9 cellular contexts compared by ENCODE assay signal in the genomic region with DNA sequence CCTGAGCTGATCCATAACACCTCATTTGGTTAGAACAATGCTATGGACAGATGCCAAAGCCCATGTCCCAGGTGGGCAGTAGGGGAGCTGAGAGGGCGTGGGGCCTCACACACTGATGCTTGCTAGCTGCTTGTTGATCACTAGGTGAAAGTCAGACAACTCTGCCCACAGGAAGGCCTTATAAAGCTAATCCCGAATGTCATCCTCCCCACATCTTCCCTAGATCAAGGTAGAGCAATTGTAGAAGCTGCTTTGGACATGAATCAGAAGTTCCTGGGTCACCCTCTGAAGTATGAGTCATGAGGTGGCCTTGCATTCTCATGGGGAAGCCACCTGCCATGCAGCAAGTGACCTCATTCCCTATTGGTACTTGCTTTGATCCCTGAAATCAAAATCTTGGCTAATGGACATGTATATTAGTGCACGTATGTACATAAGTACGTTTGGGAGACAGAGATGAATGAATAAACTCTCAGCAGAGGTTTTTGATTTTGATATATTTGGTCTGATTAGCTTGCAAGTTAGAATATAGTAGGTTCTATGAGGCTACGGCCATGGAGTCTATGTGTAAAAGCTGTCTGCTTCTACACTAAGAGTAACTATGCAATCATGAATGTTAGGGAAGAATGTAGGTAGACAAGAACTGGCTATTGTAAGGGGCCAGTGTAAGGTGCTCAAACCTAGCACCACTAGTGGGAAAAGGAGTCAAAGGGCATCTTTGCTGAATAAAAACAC. TPM values are rescaled to one million over a fixed set of nuclear protein-coding genes. Genes with fewer than 3 reads are reported as not detected.
DNase-seq lines count a peak whose midpoint lies in the region; ATAC-seq and TF ChIP-seq lines count a peak whose summit lies in the region.
"Had no signal": no experiment of that assay in that cellular context is flagged by ENCODE, and none has a peak within 500 bp of the region (broad histone marks: within the 10 kb centered on the region; RNA-seq: fewer than 3 reads in every experiment).

No MANE protein-coding gene starts in this region.

- H3K4me1 Mint-ChIP-seq in Caco-2 (ENCODE audit: low read depth, unreplicated experiment): peaks cover 47% of the 10 kb centered on the region

- H3K27me3 Mint-ChIP-seq in Caco-2 (ENCODE audit: insufficient read depth, unreplicated experiment): no peaks in the 10 kb centered on the region

- intact Hi-C loops in Caco-2 (cut with micrococcal nuclease; ENCODE audit: unreplicated experiment): loop anchor here (2.0 kb wide), 1 partner anchor 249 kb away; no protein-coding TSS in a partner anchor

- ATAC-seq in HG02610 (IDR thresholded peaks at IDR 0.05; ENCODE audit: unreplicated experiment) (no peak), HG03378 (IDR thresholded peaks at IDR 0.05; ENCODE audit: unreplicated experiment) (no peak)

- H3K36me3 Mint-ChIP-seq in Caco-2 (ENCODE audit: insufficient read depth, unreplicated experiment): no peaks in the 10 kb centered on the region

- CTCF ChIA-PET in Caco-2 (lab: Charles Lee): interaction anchor here (0.8 kb wide), 1 partner anchor 267 kb away, joined by 3 read pairs; no protein-coding TSS in a partner anchor

- H3K9me3 ChIP-seq in Caco-2 (no peaks in the 10 kb centered on the region), Loucy (ENCODE audit: insufficient read depth, low read depth, low read length) (no peaks in the 10 kb centered on the region), parathyroid adenoma (ENCODE audit: control insufficient read depth, low read length) (no peaks in the 10 kb centered on the region)

- no peak overlapping the region for H3K4me3 Mint-ChIP-seq in Caco-2 (ENCODE audit: unreplicated experiment)

- peak overlapping the region; percentile 84 for H3K27ac Mint-ChIP-seq in Caco-2 (ENCODE audit: unreplicated experiment)

- no peaks in the 10 kb centered on the region for H3K9me2 ChIP-seq in Loucy (replicated peaks; ENCODE audit: low read depth, low read length)

- H3K4me3 ChIP-seq in Caco-2 (ENCODE audit: low read depth, low read length) (no peak overlapping the region), Loucy (ENCODE audit: low read length, poor library complexity, severe bottlenecking) (no peak overlapping the region), epithelial cell of esophagus (ENCODE audit: low read length) (no peak overlapping the region), parathyroid adenoma (ENCODE audit: low read depth, low read length) (no peak overlapping the region)
- H3K4me3 ChIP-seq: cardiac muscle cell had no signal

- TF ChIP-seq CTCF in Caco-2 (IDR thresholded peaks at IDR 0.05; ENCODE audit: insufficient read depth in 1 of 2, low read depth in 1 of 2, low read length in 1 of 2, severe bottlenecking in 1 of 2, unreplicated experiment in 1 of 2) (no peak), Loucy (conservative IDR thresholded peaks at IDR 0.05; ENCODE audit: low read length) (no peak), epithelial cell of esophagus (IDR thresholded peaks at IDR 0.05; ENCODE audit: insufficient read depth, low read depth, low read length, missing control alignments) (no peak), parathyroid adenoma (IDR thresholded peaks at IDR 0.05) (no peak)

- H3K36me3 ChIP-seq in Caco-2 (ENCODE audit: control insufficient read depth, insufficient read depth, low read length) (no peaks in the 10 kb centered on the region), Loucy (ENCODE audit: insufficient read depth, low read length) (no peaks in the 10 kb centered on the region), parathyroid adenoma (ENCODE audit: control insufficient read depth, insufficient read depth, low read length) (no peaks in the 10 kb centered on the region)
- H3K36me3 ChIP-seq: cardiac muscle cell had no signal

- H4K20me1 ChIP-seq in Loucy (ENCODE audit: insufficient read depth, low read length, poor library complexity, severe bottlenecking): no peaks in the 10 kb centered on the region

- H2AFZ ChIP-seq in Loucy (ENCODE audit: low read length) (peak overlapping the region; percentile 70; the same call in 1 of the 2 replicates), parathyroid adenoma (peak overlapping the region; percentile 70)

- H3K27me3 ChIP-seq in Caco-2 (replicated peaks; ENCODE audit: control insufficient read depth, insufficient read depth, low read length) (no peaks in the 10 kb centered on the region), Loucy (ENCODE audit: insufficient read depth, low read length, poor library complexity, severe bottlenecking) (no peaks in the 10 kb centered on the region), parathyroid adenoma (ENCODE audit: control insufficient read depth, insufficient read depth, low read length) (no peaks in the 10 kb centered on the region)
- H3K27me3 ChIP-seq: cardiac muscle cell had no signal

- POLR2A ChIA-PET in Caco-2 (lab: Charles Lee): interaction anchor here (1.1 to 1.5 kb wide), 2 partner anchors 37 to 169 kb away, joined by 3 to 6 read pairs; partner anchors contain the start of gene ARHGAP29

- DNase-seq in Caco-2 (peak; percentile 31 to 45), epithelial cell of esophagus (ENCODE audit: low read depth) (peak; percentile 62), NCI-H2029 (lab: John Stamatoyannopoulos, UW) (no peak), hypothalamus (lab: John Stamatoyannopoulos, UW) (no peak)

- H3K4me1 ChIP-seq in Caco-2: peaks cover 34% of the 10 kb centered on the region
- H3K4me1 ChIP-seq in Loucy (ENCODE audit: insufficient read depth, low read length, poor library complexity, severe bottlenecking): peaks cover 98% of the 10 kb centered on the region
- peaks cover 17% of the 10 kb centered on the region for H3K4me1 ChIP-seq in parathyroid adenoma

- BruUV-seq in Caco-2 (replicated peaks; lab: Mats Ljungman, UMichigan): TSS peak; percentile 88

- H3K79me2 ChIP-seq in Loucy (ENCODE audit: insufficient read depth, low read length) (peaks cover 7% of the 10 kb centered on the region; the same call in 1 of the 2 replicates), parathyroid adenoma (no peaks in the 10 kb centered on the region)

- no peaks in the 10 kb centered on the region for H3K9me3 Mint-ChIP-seq in Caco-2 (ENCODE audit: unreplicated experiment)

- no peaks in the 10 kb centered on the region for H3F3A ChIP-seq in Loucy (ENCODE audit: low read depth)

- H3K4me2 ChIP-seq in Loucy (ENCODE audit: low read depth, low read length, poor library complexity, severe bottlenecking) (no peak overlapping the region), parathyroid adenoma (ENCODE audit: low read length) (no peak overlapping the region)

- H3K27ac ChIP-seq in parathyroid adenoma: peak overlapping the region; percentile 41
- H3K27ac ChIP-seq: cardiac muscle cell had no signal

- H3K9ac ChIP-seq in Loucy (ENCODE audit: low read depth, low read length, poor library complexity, severe bottlenecking) (peak overlapping the region; percentile 62), parathyroid adenoma (no peak overlapping the region)

RNA-seq across cellular contexts. Expression of gene ABCA4, which starts 52.7 kb away (rescaled TPM):
- 1.0 and 1.8 TPM in 2 replicates for total RNA-seq in Caco-2 (2022)
- total RNA-seq: cardiac muscle cell had no signal

Comparison
In these comparisons a context has a peak if more than half of its experiments do, and no peak if none do; other contexts are left out.
1. DNase-seq: peak in Caco-2 (2 of 2) and epithelial cell of esophagus (single experiment); none in NCI-H2029 (single experiment) and hypothalamus (0 of 51).